1 cellular context compared by ENCODE assay signal in genomic region chr12:77847665-77848431, GRCh38.
TF ChIP-seq lines count a peak whose summit lies in the region.

No MANE protein-coding gene starts in this region.

TF ChIP-seq in HepG2, 621 proteins besides CTCF, POLR2A, EP300 and RAD21 (continued from another document):
- TF ChIP-seq, protein P1, sequence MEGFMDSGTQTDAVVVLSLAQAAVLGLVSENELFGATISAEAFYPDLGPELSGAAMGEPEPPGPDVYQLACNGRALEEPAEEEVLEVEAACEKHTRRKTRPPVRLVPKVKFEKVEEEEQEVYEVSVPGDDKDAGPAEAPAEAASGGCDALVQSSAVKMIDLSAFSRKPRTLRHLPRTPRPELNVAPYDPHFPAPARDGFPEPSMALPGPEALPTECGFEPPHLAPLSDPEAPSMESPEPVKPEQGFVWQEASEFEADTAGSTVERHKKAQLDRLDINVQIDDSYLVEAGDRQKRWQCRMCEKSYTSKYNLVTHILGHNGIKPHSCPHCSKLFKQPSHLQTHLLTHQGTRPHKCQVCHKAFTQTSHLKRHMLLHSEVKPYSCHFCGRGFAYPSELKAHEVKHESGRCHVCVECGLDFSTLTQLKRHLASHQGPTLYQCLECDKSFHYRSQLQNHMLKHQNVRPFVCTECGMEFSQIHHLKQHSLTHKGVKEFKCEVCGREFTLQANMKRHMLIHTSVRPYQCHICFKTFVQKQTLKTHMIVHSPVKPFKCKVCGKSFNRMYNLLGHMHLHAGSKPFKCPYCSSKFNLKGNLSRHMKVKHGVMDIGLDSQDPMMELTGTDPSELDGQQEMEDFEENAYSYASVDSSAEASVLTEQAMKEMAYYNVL (CRISPR knock-in tag; IDR thresholded peaks at IDR 0.05; ENCODE audit: borderline replicate concordance) = no peak
- TF ChIP-seq POLR2G (IDR thresholded peaks at IDR 0.05; ENCODE audit: low read depth, low read length) (no peak), CREB3 (CRISPR knock-in tag; IDR thresholded peaks at IDR 0.05) (no peak), ZNF816 (CRISPR knock-in tag; IDR thresholded peaks at IDR 0.05; ENCODE audit: borderline replicate concordance) (no peak), SRY (CRISPR knock-in tag; IDR thresholded peaks at IDR 0.05) (no peak), ZNF839 (CRISPR knock-in tag; IDR thresholded peaks at IDR 0.05; ENCODE audit: borderline replicate concordance) (no peak), ZNF543 (CRISPR knock-in tag; IDR thresholded peaks at IDR 0.05) (no peak)
- TF ChIP-seq, protein P2, sequence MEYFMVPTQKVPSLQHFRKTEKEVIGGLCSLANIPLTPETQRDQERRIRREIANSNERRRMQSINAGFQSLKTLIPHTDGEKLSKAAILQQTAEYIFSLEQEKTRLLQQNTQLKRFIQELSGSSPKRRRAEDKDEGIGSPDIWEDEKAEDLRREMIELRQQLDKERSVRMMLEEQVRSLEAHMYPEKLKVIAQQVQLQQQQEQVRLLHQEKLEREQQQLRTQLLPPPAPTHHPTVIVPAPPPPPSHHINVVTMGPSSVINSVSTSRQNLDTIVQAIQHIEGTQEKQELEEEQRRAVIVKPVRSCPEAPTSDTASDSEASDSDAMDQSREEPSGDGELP (IDR thresholded peaks at IDR 0.05; ENCODE audit: borderline replicate concordance, low read depth) = no peak
TF ChIP-seq in HepG2: peak in this region for 0.
